22 cellular contexts compared by ENCODE assay signal in the genomic region with DNA sequence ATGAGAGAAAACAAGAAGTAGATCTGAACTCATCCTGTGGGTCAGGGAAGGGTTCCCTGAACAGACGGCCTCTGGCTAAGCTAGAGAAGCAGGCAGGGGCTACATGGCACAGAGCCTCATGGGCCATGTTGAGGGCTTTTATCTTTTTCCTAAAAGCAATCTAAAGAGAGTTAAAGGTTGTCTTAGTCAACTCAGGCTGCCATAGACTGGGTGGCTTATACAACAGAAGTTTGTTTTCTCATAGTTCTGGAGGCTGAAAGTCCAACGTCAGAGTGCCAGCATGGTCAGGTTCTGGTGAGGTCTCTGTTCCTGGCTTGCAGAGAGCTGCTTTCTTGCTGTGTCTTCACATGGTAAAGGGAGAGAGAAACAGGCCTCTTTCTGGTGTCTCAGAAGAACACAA. TPM values are rescaled to one million over a fixed set of nuclear protein-coding genes. Genes with fewer than 3 reads are reported as not detected.
DNase-seq lines count a peak whose midpoint lies in the region; ATAC-seq and TF ChIP-seq lines count a peak whose summit lies in the region.
"Had no signal": no experiment of that assay in that cellular context is flagged by ENCODE, and none has a peak within 500 bp of the region (broad histone marks: within the 10 kb centered on the region; RNA-seq: fewer than 3 reads in every experiment).

No MANE protein-coding gene starts in this region.

- POLR2A ChIA-PET in Panc1 (lab: Charles Lee), result no interaction called here

- no peaks in the 10 kb centered on the region for H3K27me3 Mint-ChIP-seq in stimulated activated memory B cell treated with anti-CD40 and anti-IgM and Interleukin-4, amounts not matched to agents 10 μg/mL and 1 μg/mL and 100 μg/mL, for 72 hours
- no peaks in the 10 kb centered on the region for H3K27me3 Mint-ChIP-seq in stimulated activated naive CD8-positive, alpha-beta T cell treated with anti-CD3 and anti-CD28 coated beads, Interleukin-15, amount 100 ng/mL, for 72 hours
- H3K27me3 Mint-ChIP-seq: CD4-positive, alpha-beta T cell had no signal

- CTCF ChIA-PET in Panc1 (lab: Charles Lee), result no interaction called here

- TF ChIP-seq CTCF in Panc1 (IDR thresholded peaks at IDR 0.05), result no peak
- no peak for TF ChIP-seq CTCF in liver (IDR thresholded peaks at IDR 0.05; ENCODE audit: low read depth, low read length, missing input control)
- TF ChIP-seq CTCF in gastrocnemius medialis (IDR thresholded peaks at IDR 0.05 in 4 of 5, conservative IDR thresholded peaks at IDR 0.05 in 1 of 5), result no peak

- DNase-seq in Panc1 (ENCODE audit: low read depth, low spot score), result no peak
- no peak for DNase-seq in nucleus accumbens (lab: John Stamatoyannopoulos, UW)
- no peak for DNase-seq in gastrocnemius medialis
- DNase-seq in stimulated activated naive CD8-positive, alpha-beta T cell treated with anti-CD3 and anti-CD28 coated beads, Interleukin-15, amount 100 ng/mL, for 72 hours, result no peak
- no peak for DNase-seq in NCI-H146 treated with DMSO at 0.1 percent for 48 hours (lab: John Stamatoyannopoulos, UW; ENCODE audit: unreplicated experiment)
- DNase-seq: CD4-positive, alpha-beta T cell; H7; Kasumi-1; MV-4-11; NCI-H1105; NCI-H1436 treated with DMSO at 0.1 percent for 48 hours; NCI-H1930; NCI-H446 treated with DMSO at 0.1 percent for 48 hours; NCI-H82; PC-9; Right ventricle myocardium superior; RPMI8226 had no signal

- in situ Hi-C loops in Panc1 (cut with HindIII; ENCODE audit: low pct_unique_long_range_greater_than_20kb, low sequenced_read_pairs), result no loop called here
- in situ Hi-C loops in gastrocnemius medialis (cut with MboI; ENCODE audit: low sequenced_read_pairs in 4 of 4), result loop anchor here (10.0 kb wide), 3 partner anchors 94 to 136 kb away; no protein-coding TSS in a partner anchor

- H3K4me3 Mint-ChIP-seq in stimulated activated memory B cell treated with anti-CD40 and anti-IgM and Interleukin-4, amounts not matched to agents 10 μg/mL and 1 μg/mL and 100 μg/mL, for 72 hours, result no peak overlapping the region
- H3K4me3 Mint-ChIP-seq in stimulated activated naive CD8-positive, alpha-beta T cell treated with anti-CD3 and anti-CD28 coated beads, Interleukin-15, amount 100 ng/mL, for 72 hours, result no peak overlapping the region
- H3K4me3 Mint-ChIP-seq: CD4-positive, alpha-beta T cell had no signal

- H3K36me3 ChIP-seq in Panc1 (ENCODE audit: control insufficient read depth, insufficient read depth, low read length) (peaks cover 6% of the 10 kb centered on the region; the same call in 1 of the 2 replicates), liver (ENCODE audit: control insufficient read depth in 4 of 4, insufficient read depth in 3 of 4, low read depth in 1 of 4, low read length in 3 of 4) (no peaks in the 10 kb centered on the region), gastrocnemius medialis (no peaks in the 10 kb centered on the region)
- H3K36me3 ChIP-seq: BLaER1 had no signal

- no peak overlapping the region for H3K9ac ChIP-seq in liver (ENCODE audit: low read depth in 1 of 2, low read length in 2 of 2)
- H3K9ac ChIP-seq: BLaER1 had no signal

- ATAC-seq in Panc1, result no peak
- ATAC-seq in stimulated activated memory B cell treated with anti-CD40 and anti-IgM and Interleukin-4, amounts not matched to agents 10 μg/mL and 1 μg/mL and 100 μg/mL, for 72 hours, result no peak
- ATAC-seq in gastrocnemius medialis, result no peak
- ATAC-seq in stimulated activated naive CD8-positive, alpha-beta T cell treated with anti-CD3 and anti-CD28 coated beads, Interleukin-15, amount 100 ng/mL, for 72 hours, result no peak

- H3K27me3 ChIP-seq in Panc1 (ENCODE audit: control insufficient read depth, insufficient read depth, low read length) (no peaks in the 10 kb centered on the region), liver (ENCODE audit: control insufficient read depth in 4 of 4, insufficient read depth in 4 of 4, low read length in 3 of 4) (no peaks in the 10 kb centered on the region), gastrocnemius medialis (no peaks in the 10 kb centered on the region)
- H3K27me3 ChIP-seq: BLaER1 had no signal

- intact Hi-C loops in Panc1 (cut with micrococcal nuclease; ENCODE audit: unreplicated experiment) (no loop called here), gastrocnemius medialis (cut with DNase I; ENCODE audit: low total_unique reads) (no loop called here)

- H3K27ac Mint-ChIP-seq in stimulated activated memory B cell treated with anti-CD40 and anti-IgM and Interleukin-4, amounts not matched to agents 10 μg/mL and 1 μg/mL and 100 μg/mL, for 72 hours, result peak overlapping the region; percentile 29
- no peak overlapping the region for H3K27ac Mint-ChIP-seq in stimulated activated naive CD8-positive, alpha-beta T cell treated with anti-CD3 and anti-CD28 coated beads, Interleukin-15, amount 100 ng/mL, for 72 hours

- H3K27ac ChIP-seq in Panc1 (ENCODE audit: low read length), result peak overlapping the region; percentile 99
- peak overlapping the region; percentile 65 for H3K27ac ChIP-seq in cingulate gyrus (ENCODE audit: low read depth, low read length)
- peak overlapping the region in 1 of 2 donors; percentile 42 for H3K27ac ChIP-seq in liver (ENCODE audit: low read depth in 1 of 2, low read length in 2 of 2)
- H3K27ac ChIP-seq in gastrocnemius medialis, result no peak overlapping the region
- H3K27ac ChIP-seq: BLaER1, HL-60 had no signal

- H3K4me3 ChIP-seq in Panc1 (ENCODE audit: low read depth in 2 of 2, low read length in 2 of 2) (no peak overlapping the region), liver (ENCODE audit: low read depth in 1 of 3, low read length in 3 of 3) (no peak overlapping the region), gastrocnemius medialis (no peak overlapping the region)
- H3K4me3 ChIP-seq: BLaER1 had no signal

- no peak for TF ChIP-seq POLR2A in gastrocnemius medialis (IDR thresholded peaks at IDR 0.05)

- peaks cover 11% of the 10 kb centered on the region for H3K4me1 Mint-ChIP-seq in stimulated activated memory B cell treated with anti-CD40 and anti-IgM and Interleukin-4, amounts not matched to agents 10 μg/mL and 1 μg/mL and 100 μg/mL, for 72 hours
- H3K4me1 Mint-ChIP-seq in stimulated activated naive CD8-positive, alpha-beta T cell treated with anti-CD3 and anti-CD28 coated beads, Interleukin-15, amount 100 ng/mL, for 72 hours, result peaks cover 19% of the 10 kb centered on the region

- H3K9me3 Mint-ChIP-seq in stimulated activated memory B cell treated with anti-CD40 and anti-IgM and Interleukin-4, amounts not matched to agents 10 μg/mL and 1 μg/mL and 100 μg/mL, for 72 hours, result no peaks in the 10 kb centered on the region
- H3K9me3 Mint-ChIP-seq in stimulated activated naive CD8-positive, alpha-beta T cell treated with anti-CD3 and anti-CD28 coated beads, Interleukin-15, amount 100 ng/mL, for 72 hours, result no peaks in the 10 kb centered on the region
- H3K9me3 Mint-ChIP-seq: CD4-positive, alpha-beta T cell had no signal

- peak in 1 of 2 donors; percentile 18 for TF ChIP-seq RAD21 in liver (IDR thresholded peaks at IDR 0.05)

- no TSS peak for BruUV-seq in Panc1 (replicated peaks; lab: Mats Ljungman, UMichigan)

- H3K36me3 Mint-ChIP-seq in stimulated activated memory B cell treated with anti-CD40 and anti-IgM and Interleukin-4, amounts not matched to agents 10 μg/mL and 1 μg/mL and 100 μg/mL, for 72 hours, result no peaks in the 10 kb centered on the region

- no peaks in the 10 kb centered on the region for H3K9me3 ChIP-seq in Panc1 (ENCODE audit: control insufficient read depth, insufficient read depth, low read depth, low read length)
- no peaks in the 10 kb centered on the region for H3K9me3 ChIP-seq in liver (ENCODE audit: control insufficient read depth in 4 of 4, low read length in 3 of 4)
- H3K9me3 ChIP-seq in gastrocnemius medialis, result no peaks in the 10 kb centered on the region
- H3K9me3 ChIP-seq: BLaER1 had no signal

- WGBS in liver, result 44% methylated on average over 2 of the region's 2 CpGs

- H3K4me1 ChIP-seq in Panc1 (ENCODE audit: control insufficient read depth, insufficient read depth, low read length) (peaks cover 29% of the 10 kb centered on the region), liver (ENCODE audit: control insufficient read depth in 4 of 4, insufficient read depth in 4 of 4, low read length in 3 of 4) (peaks cover 7 to 15% (median 7%) of the 10 kb centered on the region in 4 donors), gastrocnemius medialis (peaks cover 3 to 7% of the 10 kb centered on the region in 2 donors)

TF ChIP-seq in liver, 16 proteins besides CTCF, POLR2A, EP300 and RAD21 (continues in another document):
- TF ChIP-seq SP1 (IDR thresholded peaks at IDR 0.05) (peak; percentile 57), JUND (IDR thresholded peaks at IDR 0.05) (no peak), GABPA (IDR thresholded peaks at IDR 0.05 in 1 of 2, conservative IDR thresholded peaks at IDR 0.05 in 1 of 2) (no peak), HNF4A (conservative IDR thresholded peaks at IDR 0.05) (peak; percentile 68 to 75), EGR1 (IDR thresholded peaks at IDR 0.05; ENCODE audit: low read depth in 2 of 2) (no peak), YY1 (IDR thresholded peaks at IDR 0.05) (no peak), NR2F2 (IDR thresholded peaks at IDR 0.05) (no peak), REST (IDR thresholded peaks at IDR 0.05) (no peak), TAF1 (conservative IDR thresholded peaks at IDR 0.05) (no peak)

RNA-seq across cellular contexts. Expression of gene MBNL2, which starts 2.9 kb away (rescaled TPM):
- total RNA-seq in Panc1 (2021; ENCODE audit: unreplicated experiment) (103 TPM), liver (10 to 100 TPM; 16.0 to 49.6 TPM), gastrocnemius medialis (10 to 100 TPM; 47.9 to 92.0 (median 71.3) TPM)
- 42.3 TPM for polyA plus RNA-seq in Panc1 (2012; ENCODE audit: insufficient read length)
- polyA plus RNA-seq in liver, result 10 to 100 TPM; 32.5 to 41.0 TPM

Comparison
In these comparisons a context has a peak if more than half of its experiments do, and no peak if none do; other contexts are left out.
1. H3K27ac ChIP-seq: peak in Panc1 (single experiment) and cingulate gyrus (single experiment); none in gastrocnemius medialis (0 of 4).